24 cellular contexts compared by ENCODE assay signal in the genomic region with DNA sequence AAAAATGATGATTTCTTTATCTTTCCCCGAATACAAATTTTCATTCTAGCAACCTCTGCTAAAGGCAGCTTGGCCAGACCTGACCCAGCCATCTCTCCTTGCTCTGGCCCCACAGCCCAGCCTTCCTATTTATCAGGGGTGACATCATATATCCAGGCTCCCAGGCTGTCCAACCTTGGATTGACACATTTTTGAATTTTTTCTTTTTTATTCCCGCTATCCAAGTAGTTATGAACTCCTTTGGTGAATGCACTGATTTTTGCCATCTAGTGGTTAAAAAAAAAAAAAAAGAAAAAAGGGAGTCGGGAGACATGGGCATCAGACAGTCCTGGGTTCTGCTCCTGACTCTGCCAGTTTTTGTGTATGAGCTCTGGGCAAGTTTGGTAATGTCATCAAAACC.
DNase-seq lines count a peak whose midpoint lies in the region; ATAC-seq and TF ChIP-seq lines count a peak whose summit lies in the region.
"Had no signal": no experiment of that assay in that cellular context is flagged by ENCODE, and none has a peak within 500 bp of the region (broad histone marks: within the 10 kb centered on the region; RNA-seq: fewer than 3 reads in every experiment).

No MANE protein-coding gene starts in this region.

- ATAC-seq in SK-N-SH treated with all-trans-retinoic acid at 6 μM for 48 hours (peak; percentile 50; the same call in 2 of the 3 replicates), GM18870 (IDR thresholded peaks at IDR 0.05; ENCODE audit: unreplicated experiment) (no peak)
- ATAC-seq: activated T-helper 17 cell treated with anti-CD3 and anti-CD28 coated beads, Interleukin-2, amount 50 U/mL, for 72 hours; stimulated activated naive B cell treated with anti-CD40 and anti-IgM and Interleukin-4, amounts not matched to agents 10 μg/mL and 1 μg/mL and 100 μg/mL, for 72 hours had no signal

- H3K79me1 ChIP-seq in trophoblast cell (ENCODE audit: low read length): peaks cover 9% of the 10 kb centered on the region

- peak overlapping the region; percentile 22 for H2AK5ac ChIP-seq in trophoblast cell (ENCODE audit: low read length)

- peak overlapping the region; percentile 79 for H2BK12ac ChIP-seq in trophoblast cell (ENCODE audit: low read length)

- H2BK5ac ChIP-seq in trophoblast cell (ENCODE audit: low read depth, low read length, poor library complexity): no peak overlapping the region

- peak overlapping the region; percentile 39 for H4K91ac ChIP-seq in trophoblast cell (ENCODE audit: low read depth, low read length)

- intact Hi-C loops in Caco-2 (cut with micrococcal nuclease; ENCODE audit: unreplicated experiment): no loop called here

- no peak overlapping the region for H3K9ac ChIP-seq in trophoblast cell (ENCODE audit: low read length)

- no peaks in the 10 kb centered on the region for H3K36me3 Mint-ChIP-seq in Caco-2 (ENCODE audit: insufficient read depth, unreplicated experiment)
- H3K36me3 Mint-ChIP-seq: activated naive CD8-positive, alpha-beta T cell treated with anti-CD3 and anti-CD28 coated beads, Interleukin-2, amount 10 ng/mL, durations not matched to agents 7 days and 5 days; stimulated activated naive B cell treated with anti-CD40 and anti-IgM and Interleukin-4, amounts not matched to agents 10 μg/mL and 1 μg/mL and 100 μg/mL, for 72 hours had no signal

- peaks cover 9% of the 10 kb centered on the region for H3K27me3 Mint-ChIP-seq in Caco-2 (ENCODE audit: insufficient read depth, unreplicated experiment)
- H3K27me3 Mint-ChIP-seq: activated CD4-positive, alpha-beta T cell treated with anti-CD3 and anti-CD28 coated beads, Interleukin-2, amount 10 ng/mL, durations not matched to agents 7 days and 5 days had no signal

- no peak overlapping the region for H3K4me3 ChIP-seq in Caco-2 (ENCODE audit: low read depth, low read length)
- no peak overlapping the region for H3K4me3 ChIP-seq in LNCaP clone FGC (ENCODE audit: low read depth, low read length)
- H3K4me3 ChIP-seq in trophoblast cell (ENCODE audit: low read depth, low read length): no peak overlapping the region
- H3K4me3 ChIP-seq: lung, skin epidermis, testis had no signal

- H2BK120ac ChIP-seq in trophoblast cell (ENCODE audit: insufficient read depth, low read length, poor library complexity): no peak overlapping the region

- no peaks in the 10 kb centered on the region for H3K9me3 ChIP-seq in Caco-2
- H3K9me3 ChIP-seq in trophoblast cell (ENCODE audit: insufficient read depth, low read depth, low read length): peaks cover 2% of the 10 kb centered on the region
- H3K9me3 ChIP-seq: testis had no signal

- no peaks in the 10 kb centered on the region for H3K4me1 ChIP-seq in Caco-2
- peaks cover 0 to 6% of the 10 kb centered on the region in 2 experiments for H3K4me1 ChIP-seq in trophoblast cell (ENCODE audit: control insufficient read depth in 1 of 2, insufficient read depth in 2 of 2, low read length in 2 of 2)
- H3K4me1 ChIP-seq: testis had no signal

- CTCF ChIA-PET in Caco-2 (lab: Charles Lee): no interaction called here

- H3K18ac ChIP-seq in trophoblast cell (ENCODE audit: low read length): no peak overlapping the region

- no peak overlapping the region for H3K4me2 ChIP-seq in trophoblast cell (ENCODE audit: low read length)

- H3K27ac ChIP-seq in trophoblast cell (ENCODE audit: low read depth, low read length): no peak overlapping the region
- H3K27ac ChIP-seq: skin epidermis, testis had no signal

- TF ChIP-seq CTCF in Caco-2 (IDR thresholded peaks at IDR 0.05; ENCODE audit: insufficient read depth in 1 of 2, low read depth in 1 of 2, low read length in 1 of 2, severe bottlenecking in 1 of 2, unreplicated experiment in 1 of 2): peak; percentile 4 to 30
- TF ChIP-seq CTCF in LNCaP clone FGC (IDR thresholded peaks at IDR 0.05; ENCODE audit: control insufficient read depth, extremely low read depth, insufficient read depth): peak; percentile 6; the same call in 1 of the 2 replicates

- no peak for DNase-seq in Caco-2
- DNase-seq in LNCaP clone FGC (ENCODE audit: low read depth): no peak
- DNase-seq in trophoblast cell: no peak
- DNase-seq in globus pallidus (ENCODE audit: low spot score): no peak
- DNase-seq in hippocampal formation (lab: John Stamatoyannopoulos, UW): no peak
- no peak for DNase-seq in GM19238 (ENCODE audit: insufficient read length, low spot score)
- DNase-seq: activated CD4-positive, alpha-beta T cell treated with anti-CD3 and anti-CD28 coated beads, Interleukin-2, amount 10 ng/mL, durations not matched to agents 7 days and 5 days; activated naive CD8-positive, alpha-beta T cell treated with anti-CD3 and anti-CD28 coated beads, Interleukin-2, amount 10 ng/mL, durations not matched to agents 7 days and 5 days; cerebellar nuclear complex; erythroblast; foreskin melanocyte; MM.1S; NCI-H1436 treated with DMSO at 0.1 percent for 48 hours; NCI-H524 treated with DMSO at 0.1 percent for 48 hours; SHP77 treated with DMSO at 0.1 percent for 48 hours; stimulated activated CD4-positive, alpha-beta T cell treated with anti-CD3 and anti-CD28 coated beads, Interleukin-2, amount 100 ng/mL, for 48 hours; stimulated activated naive B cell treated with anti-CD40 and anti-IgM and Interleukin-4, amounts not matched to agents 10 μg/mL and 1 μg/mL and 100 μg/mL, for 72 hours; testis had no signal

- POLR2A ChIA-PET in Caco-2 (lab: Charles Lee): no interaction called here

- WGBS in trophoblast cell (ENCODE audit: extremely low coverage, insufficient coverage, insufficient read length): no CpG with 5 or more reads among the region's 3 CpGs

- no peaks in the 10 kb centered on the region for H3K9me3 Mint-ChIP-seq in Caco-2 (ENCODE audit: unreplicated experiment)
- H3K9me3 Mint-ChIP-seq: activated CD4-positive, alpha-beta T cell treated with anti-CD3 and anti-CD28 coated beads, Interleukin-2, amount 10 ng/mL, durations not matched to agents 7 days and 5 days; activated naive CD8-positive, alpha-beta T cell treated with anti-CD3 and anti-CD28 coated beads, Interleukin-2, amount 10 ng/mL, durations not matched to agents 7 days and 5 days; activated T-helper 17 cell treated with anti-CD3 and anti-CD28 coated beads, Interleukin-2, amount 50 U/mL, for 72 hours; stimulated activated naive B cell treated with anti-CD40 and anti-IgM and Interleukin-4, amounts not matched to agents 10 μg/mL and 1 μg/mL and 100 μg/mL, for 72 hours; T-helper 1 cell treated with Interleukin-12 subunit alpha and Interleukin-12 subunit beta and Interleukin-4 antibody, amounts not matched to agents 30 μg/mL and 1 μg/mL, for 36 hours had no signal

- H3K14ac ChIP-seq in trophoblast cell (ENCODE audit: low read length): no peak overlapping the region

- H2AFZ ChIP-seq in trophoblast cell (ENCODE audit: insufficient read depth, low read length, poor library complexity): no peak overlapping the region

- H4K8ac ChIP-seq in trophoblast cell (ENCODE audit: low read depth, low read length): no peak overlapping the region

- H3K36me3 ChIP-seq in Caco-2 (ENCODE audit: control insufficient read depth, insufficient read depth, low read length) (no peaks in the 10 kb centered on the region), trophoblast cell (ENCODE audit: control insufficient read depth in 1 of 2, insufficient read depth in 2 of 2, low read length in 2 of 2) (no peaks in the 10 kb centered on the region)

- H3K27me3 ChIP-seq in Caco-2 (replicated peaks; ENCODE audit: control insufficient read depth, insufficient read depth, low read length) (no peaks in the 10 kb centered on the region), trophoblast cell (ENCODE audit: insufficient read depth, low read length) (no peaks in the 10 kb centered on the region)
- H3K27me3 ChIP-seq: testis had no signal

- no TSS peak for BruUV-seq in Caco-2 (replicated peaks; lab: Mats Ljungman, UMichigan)

- H3K4ac ChIP-seq in trophoblast cell (ENCODE audit: low read depth, low read length): no peak overlapping the region

- H3K4me1 Mint-ChIP-seq in Caco-2 (ENCODE audit: low read depth, unreplicated experiment): peaks cover 13% of the 10 kb centered on the region
- H3K4me1 Mint-ChIP-seq: activated T-helper 17 cell treated with anti-CD3 and anti-CD28 coated beads, Interleukin-2, amount 50 U/mL, for 72 hours; stimulated activated naive B cell treated with anti-CD40 and anti-IgM and Interleukin-4, amounts not matched to agents 10 μg/mL and 1 μg/mL and 100 μg/mL, for 72 hours had no signal

- no peak overlapping the region for H3K27ac Mint-ChIP-seq in Caco-2 (ENCODE audit: unreplicated experiment)
- H3K27ac Mint-ChIP-seq: activated CD4-positive, alpha-beta T cell treated with anti-CD3 and anti-CD28 coated beads, Interleukin-2, amount 10 ng/mL, durations not matched to agents 7 days and 5 days; activated naive CD8-positive, alpha-beta T cell treated with anti-CD3 and anti-CD28 coated beads, Interleukin-2, amount 10 ng/mL, durations not matched to agents 7 days and 5 days; activated T-helper 17 cell treated with anti-CD3 and anti-CD28 coated beads, Interleukin-2, amount 50 U/mL, for 72 hours; stimulated activated naive B cell treated with anti-CD40 and anti-IgM and Interleukin-4, amounts not matched to agents 10 μg/mL and 1 μg/mL and 100 μg/mL, for 72 hours; T-helper 1 cell treated with Interleukin-12 subunit alpha and Interleukin-12 subunit beta and Interleukin-4 antibody, amounts not matched to agents 30 μg/mL and 1 μg/mL, for 36 hours had no signal

- no peaks in the 10 kb centered on the region for H3K79me2 ChIP-seq in trophoblast cell (ENCODE audit: control insufficient read depth, insufficient read depth, low read length, poor library complexity)

- no peak overlapping the region for H3K4me3 Mint-ChIP-seq in Caco-2 (ENCODE audit: unreplicated experiment)
- H3K4me3 Mint-ChIP-seq: activated CD4-positive, alpha-beta T cell treated with anti-CD3 and anti-CD28 coated beads, Interleukin-2, amount 10 ng/mL, durations not matched to agents 7 days and 5 days; activated naive CD8-positive, alpha-beta T cell treated with anti-CD3 and anti-CD28 coated beads, Interleukin-2, amount 10 ng/mL, durations not matched to agents 7 days and 5 days; activated T-helper 17 cell treated with anti-CD3 and anti-CD28 coated beads, Interleukin-2, amount 50 U/mL, for 72 hours; stimulated activated naive B cell treated with anti-CD40 and anti-IgM and Interleukin-4, amounts not matched to agents 10 μg/mL and 1 μg/mL and 100 μg/mL, for 72 hours; T-helper 1 cell treated with Interleukin-12 subunit alpha and Interleukin-12 subunit beta and Interleukin-4 antibody, amounts not matched to agents 30 μg/mL and 1 μg/mL, for 36 hours had no signal

- H3K23ac ChIP-seq in trophoblast cell (ENCODE audit: low read length): no peak overlapping the region

- H4K12ac ChIP-seq in trophoblast cell (ENCODE audit: low read depth, low read length): no peak overlapping the region

TF ChIP-seq in SK-N-SH treated with all-trans-retinoic acid at 6 μM for 48 hours, 23 proteins besides CTCF, POLR2A, EP300 and RAD21 (continues in another document):
- no peak for TF ChIP-seq ISL1 (CRISPR knock-in tag; IDR thresholded peaks at IDR 0.05)
